8 cellular contexts compared by ENCODE assay signal in the genomic region with DNA sequence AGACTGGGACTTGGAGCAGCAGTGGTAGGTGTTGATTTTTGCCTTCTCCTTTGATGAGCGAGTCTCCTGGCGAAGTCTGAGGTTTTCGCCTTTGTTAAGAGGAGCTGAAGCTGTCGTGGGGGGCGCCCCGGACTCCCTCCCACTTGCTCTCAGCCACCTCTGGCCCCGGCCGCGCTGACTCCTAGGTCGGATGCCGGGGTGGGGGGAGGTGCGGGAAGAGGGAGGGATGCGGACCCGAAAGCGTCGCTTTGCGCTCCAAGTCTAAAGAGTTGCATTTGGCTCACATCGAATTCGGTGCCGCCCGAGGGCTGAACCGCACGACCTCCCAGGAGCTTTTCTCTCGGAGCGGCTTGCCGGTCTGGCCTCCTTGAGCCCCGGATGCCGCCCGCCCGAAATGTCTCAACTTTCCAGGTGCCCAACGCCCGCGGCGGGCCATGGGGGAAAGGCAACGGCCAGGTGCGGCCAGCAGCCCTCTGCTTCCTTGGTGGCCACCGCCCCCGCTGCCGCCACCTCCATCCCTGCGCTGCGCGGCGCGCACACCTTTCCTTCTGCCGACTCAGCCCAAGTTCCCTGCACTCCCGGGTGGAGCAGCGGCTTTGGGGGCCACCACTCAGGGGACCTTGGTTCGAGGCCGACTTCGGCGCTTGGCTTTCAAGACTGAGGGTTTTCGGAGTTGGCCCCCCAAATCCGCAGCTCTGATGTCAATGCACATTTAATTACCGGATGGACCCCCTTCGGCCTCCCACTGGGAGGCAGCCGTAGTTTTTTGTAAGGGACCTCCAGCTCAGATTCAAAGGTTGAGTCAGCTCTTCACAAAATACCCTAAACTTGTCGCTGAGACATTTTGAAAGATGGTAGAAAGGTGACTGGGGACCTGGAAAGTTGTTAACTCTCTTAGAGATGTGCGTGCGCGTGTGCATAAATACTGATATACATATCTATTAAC. TPM values are rescaled to one million over a fixed set of nuclear protein-coding genes. Genes with fewer than 3 reads are reported as not detected.
A peak's percentile ranks its signal among the peaks of the same experiment; 100 is the strongest.
DNase-seq lines count a peak whose midpoint lies in the region; ATAC-seq and TF ChIP-seq lines count a peak whose summit lies in the region.

No MANE protein-coding gene starts in this region.

- peak overlapping the region; percentile 52 for H2AFZ ChIP-seq in hepatocyte

- H3K27me3 Mint-ChIP-seq in activated T-helper 17 cell treated with anti-CD3 and anti-CD28 coated beads, Interleukin-2, amount 50 U/mL, for 72 hours, result peaks cover 2% of the 10 kb centered on the region

- H3K9me3 ChIP-seq in hepatocyte (ENCODE audit: low read depth), result no peaks in the 10 kb centered on the region

- peak; percentile 19 for DNase-seq in GM03348 (ENCODE audit: low spot score)
- peak; percentile 18 for DNase-seq in hepatocyte (ENCODE audit: low spot score)
- peak; percentile 9 for DNase-seq in stimulated activated CD4-positive, alpha-beta T cell treated with anti-CD3 and anti-CD28 coated beads, Interleukin-1b, Interleukin-23, amount 100 ng/mL, for 48 hours
- DNase-seq in cerebellar nuclear complex (lab: John Stamatoyannopoulos, UW), result no peak

- peak overlapping the region; percentile 69 for H3K4me3 Mint-ChIP-seq in activated T-helper 17 cell treated with anti-CD3 and anti-CD28 coated beads, Interleukin-2, amount 50 U/mL, for 72 hours

- H4K20me1 ChIP-seq in hepatocyte (ENCODE audit: insufficient read depth, poor library complexity, severe bottlenecking), result no peaks in the 10 kb centered on the region

- peak overlapping the region; percentile 31 for H3K27ac ChIP-seq in hepatocyte

- H3K4me2 ChIP-seq in hepatocyte, result peak overlapping the region; percentile 82

- H3K27me3 ChIP-seq in hepatocyte, result peaks cover 17% of the 10 kb centered on the region

- H3K4me3 ChIP-seq in hepatocyte, result peak overlapping the region; percentile 45

- H3K36me3 Mint-ChIP-seq in activated T-helper 17 cell treated with anti-CD3 and anti-CD28 coated beads, Interleukin-2, amount 50 U/mL, for 72 hours (ENCODE audit: low read depth), result no peaks in the 10 kb centered on the region

- 42% methylated on average over 46 of the region's 60 CpGs for WGBS in hepatocyte (ENCODE audit: low lambda C conversion rate, missing lambda C conversion rate)

- H3K9me2 ChIP-seq in hepatocyte (replicated peaks; ENCODE audit: insufficient read depth), result no peaks in the 10 kb centered on the region

- H3K9me3 Mint-ChIP-seq in activated T-helper 17 cell treated with anti-CD3 and anti-CD28 coated beads, Interleukin-2, amount 50 U/mL, for 72 hours, result no peaks in the 10 kb centered on the region

- no peaks in the 10 kb centered on the region for H3K79me2 ChIP-seq in hepatocyte

- no peaks in the 10 kb centered on the region for H3K4me1 ChIP-seq in hepatocyte (ENCODE audit: insufficient read depth)

- peak; percentile 25 for ATAC-seq in HG03432 (IDR thresholded peaks at IDR 0.05; ENCODE audit: unreplicated experiment)
- peak; percentile 34 for ATAC-seq in activated T-helper 17 cell treated with anti-CD3 and anti-CD28 coated beads, Interleukin-2, amount 50 U/mL, for 72 hours (replicated peaks)
- ATAC-seq in HG03045 (IDR thresholded peaks at IDR 0.05; ENCODE audit: unreplicated experiment), result no peak
- ATAC-seq in GM19452 (IDR thresholded peaks at IDR 0.05; ENCODE audit: unreplicated experiment), result no peak

- no peak for TF ChIP-seq CTCF in hepatocyte (IDR thresholded peaks at IDR 0.05; ENCODE audit: poor library complexity)

- H3K4me1 Mint-ChIP-seq in activated T-helper 17 cell treated with anti-CD3 and anti-CD28 coated beads, Interleukin-2, amount 50 U/mL, for 72 hours, result no peaks in the 10 kb centered on the region

- no peaks in the 10 kb centered on the region for H3K36me3 ChIP-seq in hepatocyte (replicated peaks; ENCODE audit: insufficient read depth, low read depth)

- no peak overlapping the region for H3K27ac Mint-ChIP-seq in activated T-helper 17 cell treated with anti-CD3 and anti-CD28 coated beads, Interleukin-2, amount 50 U/mL, for 72 hours

RNA-seq across cellular contexts. Expression of gene AFF2, which starts 1.0 kb away (rescaled TPM):
- total RNA-seq in activated T-helper 17 cell treated with anti-CD3 and anti-CD28 coated beads, Interleukin-2, amount 50 U/mL, for 72 hours, result under 1 TPM; 0.13 to 0.42 TPM
- 6.5 and 8.6 TPM in 2 replicates for total RNA-seq in hepatocyte
- polyA plus RNA-seq in hepatocyte, result 1.3 and 2.1 TPM in 2 replicates

Comparison
In these comparisons a context has a peak if more than half of its experiments do, and no peak if none do; other contexts are left out.
1. DNase-seq: peak in GM03348 (single experiment), hepatocyte (single experiment) and stimulated activated CD4-positive, alpha-beta T cell treated with anti-CD3 and anti-CD28 coated beads, Interleukin-1b, Interleukin-23, amount 100 ng/mL, for 48 hours (single experiment); none in cerebellar nuclear complex (0 of 2).
2. ATAC-seq: peak in HG03432 (single experiment) and activated T-helper 17 cell treated with anti-CD3 and anti-CD28 coated beads, Interleukin-2, amount 50 U/mL, for 72 hours (single experiment); none in HG03045 (single experiment) and GM19452 (single experiment).